ENCODE assay signal across 1 cellular context in the genomic region with DNA sequence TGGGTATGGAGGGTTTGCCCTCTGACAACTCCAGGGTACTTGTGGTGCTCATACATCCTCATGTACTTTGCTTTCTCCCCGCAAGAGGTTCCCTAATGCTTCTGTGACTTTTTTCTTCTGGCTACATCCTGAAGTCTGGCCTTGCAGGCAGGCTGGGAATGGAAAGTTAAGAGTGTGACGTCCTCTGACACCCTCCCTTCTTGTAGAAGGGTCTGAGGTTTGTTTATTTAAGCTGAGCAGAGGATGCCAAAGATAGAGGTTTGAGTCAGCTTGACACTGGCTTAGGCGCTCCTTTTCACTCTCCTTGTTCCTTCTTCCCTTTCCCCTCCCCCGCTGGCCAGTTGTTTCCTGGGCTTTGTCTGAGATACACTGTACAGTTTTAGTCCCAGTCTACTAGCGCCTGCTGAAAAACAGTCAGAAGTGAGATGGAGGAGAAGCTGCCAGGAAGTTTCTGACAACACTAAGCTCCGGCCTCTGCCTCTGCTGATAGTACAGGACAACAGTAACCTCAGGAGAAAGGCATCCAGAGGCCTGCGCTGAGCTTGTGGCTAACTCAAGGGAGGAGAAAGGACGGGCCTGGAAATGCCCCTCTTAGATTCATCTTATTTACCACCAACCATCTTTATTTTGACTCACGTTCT.
TF ChIP-seq lines count a peak whose summit lies in the region.

A gene with protein sequence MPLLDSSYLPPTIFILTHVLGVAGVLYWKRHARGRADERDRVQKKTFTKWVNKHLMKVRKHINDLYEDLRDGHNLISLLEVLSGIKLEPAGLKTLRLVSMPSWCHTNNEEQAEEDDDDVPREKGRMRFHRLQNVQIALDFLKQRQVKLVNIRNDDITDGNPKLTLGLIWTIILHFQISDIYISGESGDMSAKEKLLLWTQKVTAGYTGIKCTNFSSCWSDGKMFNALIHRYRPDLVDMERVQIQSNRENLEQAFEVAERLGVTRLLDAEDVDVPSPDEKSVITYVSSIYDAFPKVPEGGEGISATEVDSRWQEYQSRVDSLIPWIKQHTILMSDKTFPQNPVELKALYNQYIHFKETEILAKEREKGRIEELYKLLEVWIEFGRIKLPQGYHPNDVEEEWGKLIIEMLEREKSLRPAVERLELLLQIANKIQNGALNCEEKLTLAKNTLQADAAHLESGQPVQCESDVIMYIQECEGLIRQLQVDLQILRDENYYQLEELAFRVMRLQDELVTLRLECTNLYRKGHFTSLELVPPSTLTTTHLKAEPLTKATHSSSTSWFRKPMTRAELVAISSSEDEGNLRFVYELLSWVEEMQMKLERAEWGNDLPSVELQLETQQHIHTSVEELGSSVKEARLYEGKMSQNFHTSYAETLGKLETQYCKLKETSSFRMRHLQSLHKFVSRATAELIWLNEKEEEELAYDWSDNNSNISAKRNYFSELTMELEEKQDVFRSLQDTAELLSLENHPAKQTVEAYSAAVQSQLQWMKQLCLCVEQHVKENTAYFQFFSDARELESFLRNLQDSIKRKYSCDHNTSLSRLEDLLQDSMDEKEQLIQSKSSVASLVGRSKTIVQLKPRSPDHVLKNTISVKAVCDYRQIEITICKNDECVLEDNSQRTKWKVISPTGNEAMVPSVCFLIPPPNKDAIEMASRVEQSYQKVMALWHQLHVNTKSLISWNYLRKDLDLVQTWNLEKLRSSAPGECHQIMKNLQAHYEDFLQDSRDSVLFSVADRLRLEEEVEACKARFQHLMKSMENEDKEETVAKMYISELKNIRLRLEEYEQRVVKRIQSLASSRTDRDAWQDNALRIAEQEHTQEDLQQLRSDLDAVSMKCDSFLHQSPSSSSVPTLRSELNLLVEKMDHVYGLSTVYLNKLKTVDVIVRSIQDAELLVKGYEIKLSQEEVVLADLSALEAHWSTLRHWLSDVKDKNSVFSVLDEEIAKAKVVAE (N-terminal part only) (plus strand): TSS at position 255 of the 641 bp plus-strand sequence. CDS start 328 bp downstream, at position 583.

TF ChIP-seq in HCT116, 20 proteins besides CTCF, POLR2A, EP300 and RAD21 (continued from another document):
- TF ChIP-seq, protein P1, sequence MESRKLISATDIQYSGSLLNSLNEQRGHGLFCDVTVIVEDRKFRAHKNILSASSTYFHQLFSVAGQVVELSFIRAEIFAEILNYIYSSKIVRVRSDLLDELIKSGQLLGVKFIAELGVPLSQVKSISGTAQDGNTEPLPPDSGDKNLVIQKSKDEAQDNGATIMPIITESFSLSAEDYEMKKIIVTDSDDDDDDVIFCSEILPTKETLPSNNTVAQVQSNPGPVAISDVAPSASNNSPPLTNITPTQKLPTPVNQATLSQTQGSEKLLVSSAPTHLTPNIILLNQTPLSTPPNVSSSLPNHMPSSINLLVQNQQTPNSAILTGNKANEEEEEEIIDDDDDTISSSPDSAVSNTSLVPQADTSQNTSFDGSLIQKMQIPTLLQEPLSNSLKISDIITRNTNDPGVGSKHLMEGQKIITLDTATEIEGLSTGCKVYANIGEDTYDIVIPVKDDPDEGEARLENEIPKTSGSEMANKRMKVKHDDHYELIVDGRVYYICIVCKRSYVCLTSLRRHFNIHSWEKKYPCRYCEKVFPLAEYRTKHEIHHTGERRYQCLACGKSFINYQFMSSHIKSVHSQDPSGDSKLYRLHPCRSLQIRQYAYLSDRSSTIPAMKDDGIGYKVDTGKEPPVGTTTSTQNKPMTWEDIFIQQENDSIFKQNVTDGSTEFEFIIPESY (IDR thresholded peaks at IDR 0.05; ENCODE audit: extremely low read depth, insufficient replicate concordance, low read length), result no peak
- TF ChIP-seq YY1 (IDR thresholded peaks at IDR 0.05; ENCODE audit: extremely low read depth, insufficient replicate concordance, low read depth, low read length) (no peak), CBX3 (IDR thresholded peaks at IDR 0.05; ENCODE audit: low read depth) (no peak), JUND (IDR thresholded peaks at IDR 0.05) (no peak)
- TF ChIP-seq, protein P2, sequence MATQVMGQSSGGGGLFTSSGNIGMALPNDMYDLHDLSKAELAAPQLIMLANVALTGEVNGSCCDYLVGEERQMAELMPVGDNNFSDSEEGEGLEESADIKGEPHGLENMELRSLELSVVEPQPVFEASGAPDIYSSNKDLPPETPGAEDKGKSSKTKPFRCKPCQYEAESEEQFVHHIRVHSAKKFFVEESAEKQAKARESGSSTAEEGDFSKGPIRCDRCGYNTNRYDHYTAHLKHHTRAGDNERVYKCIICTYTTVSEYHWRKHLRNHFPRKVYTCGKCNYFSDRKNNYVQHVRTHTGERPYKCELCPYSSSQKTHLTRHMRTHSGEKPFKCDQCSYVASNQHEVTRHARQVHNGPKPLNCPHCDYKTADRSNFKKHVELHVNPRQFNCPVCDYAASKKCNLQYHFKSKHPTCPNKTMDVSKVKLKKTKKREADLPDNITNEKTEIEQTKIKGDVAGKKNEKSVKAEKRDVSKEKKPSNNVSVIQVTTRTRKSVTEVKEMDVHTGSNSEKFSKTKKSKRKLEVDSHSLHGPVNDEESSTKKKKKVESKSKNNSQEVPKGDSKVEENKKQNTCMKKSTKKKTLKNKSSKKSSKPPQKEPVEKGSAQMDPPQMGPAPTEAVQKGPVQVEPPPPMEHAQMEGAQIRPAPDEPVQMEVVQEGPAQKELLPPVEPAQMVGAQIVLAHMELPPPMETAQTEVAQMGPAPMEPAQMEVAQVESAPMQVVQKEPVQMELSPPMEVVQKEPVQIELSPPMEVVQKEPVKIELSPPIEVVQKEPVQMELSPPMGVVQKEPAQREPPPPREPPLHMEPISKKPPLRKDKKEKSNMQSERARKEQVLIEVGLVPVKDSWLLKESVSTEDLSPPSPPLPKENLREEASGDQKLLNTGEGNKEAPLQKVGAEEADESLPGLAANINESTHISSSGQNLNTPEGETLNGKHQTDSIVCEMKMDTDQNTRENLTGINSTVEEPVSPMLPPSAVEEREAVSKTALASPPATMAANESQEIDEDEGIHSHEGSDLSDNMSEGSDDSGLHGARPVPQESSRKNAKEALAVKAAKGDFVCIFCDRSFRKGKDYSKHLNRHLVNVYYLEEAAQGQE (IDR thresholded peaks at IDR 0.05; ENCODE audit: low read depth), result no peak
- TF ChIP-seq, protein P3, sequence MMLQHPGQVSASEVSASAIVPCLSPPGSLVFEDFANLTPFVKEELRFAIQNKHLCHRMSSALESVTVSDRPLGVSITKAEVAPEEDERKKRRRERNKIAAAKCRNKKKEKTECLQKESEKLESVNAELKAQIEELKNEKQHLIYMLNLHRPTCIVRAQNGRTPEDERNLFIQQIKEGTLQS (IDR thresholded peaks at IDR 0.05), result no peak
